Comparison of ENCODE assay signal across 8 cellular contexts in the genomic region with DNA sequence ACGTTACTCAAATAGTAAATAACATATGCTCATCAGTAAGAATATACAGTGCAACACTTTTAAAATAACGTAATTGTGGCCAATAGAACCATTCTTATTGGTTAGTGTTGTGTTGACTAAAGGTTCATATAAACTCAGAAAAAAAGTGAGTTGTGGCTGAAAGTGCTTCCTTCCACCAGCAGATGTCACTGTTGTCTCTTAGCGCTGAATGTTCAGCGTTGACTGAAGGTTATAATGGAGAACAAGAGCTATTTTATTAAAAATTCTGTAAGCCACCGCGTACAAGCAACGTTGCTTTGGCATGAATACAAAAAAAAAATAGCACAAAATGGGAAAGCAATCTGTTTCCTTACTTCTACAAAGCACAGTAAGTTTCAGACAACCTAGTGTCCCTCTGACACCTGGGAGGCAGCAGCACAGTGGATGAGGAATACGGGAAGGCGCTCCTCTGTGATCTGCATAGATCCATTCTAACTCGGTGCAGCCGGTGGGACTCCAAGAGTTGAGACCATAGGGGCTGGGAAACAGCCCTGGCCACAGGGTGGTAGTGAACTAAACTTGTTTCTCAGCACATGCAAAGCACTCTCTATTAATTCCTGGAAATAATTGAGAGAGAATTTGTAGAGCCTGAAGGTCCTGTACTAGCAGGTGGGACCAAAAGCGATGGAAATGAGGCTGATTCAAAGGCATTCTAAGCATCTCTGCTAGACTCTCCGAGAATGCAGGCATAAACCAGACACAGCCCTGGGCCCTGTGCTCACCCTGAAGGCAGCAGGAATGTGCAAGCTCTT. TPM values are rescaled to one million over a fixed set of nuclear protein-coding genes. Genes with fewer than 3 reads are reported as not detected.
DNase-seq lines count a peak whose midpoint lies in the region; ATAC-seq and TF ChIP-seq lines count a peak whose summit lies in the region.

No MANE protein-coding gene starts in this region.

- no peak overlapping the region for H3K27ac Mint-ChIP-seq in GM23338
- no peak overlapping the region for H3K27ac Mint-ChIP-seq in type B pancreatic cell

- peak; percentile 31 for DNase-seq in activated naive CD4-positive, alpha-beta T cell treated with Interleukin-2 at 50 U/mL for 16 hours
- no peak for DNase-seq in activated naive CD4-positive, alpha-beta T cell (lab: John Stamatoyannopoulos, UW)
- DNase-seq in GM23338 (ENCODE audit: low spot score), result peak; percentile 75
- DNase-seq in Karpas-422, result peak; percentile 76
- peak; percentile 20 for DNase-seq in SK-N-MC (ENCODE audit: low read depth, low spot score)
- peak; percentile 12 for DNase-seq in effector CD4-positive, alpha-beta T cell
- DNase-seq in lung microvascular endothelial cell (ENCODE audit: low read depth in 2 of 2), result peak; percentile 67 to 76
- no peak for DNase-seq in type B pancreatic cell (ENCODE audit: extremely low spot score, unreplicated experiment)

- H3K4me2 ChIP-seq in GM23338 (peak overlapping the region; percentile 63), Karpas-422 (ENCODE audit: low read depth, low read length, poor library complexity, severe bottlenecking) (no peak overlapping the region)

- no peaks in the 10 kb centered on the region for H3F3A ChIP-seq in GM23338 (replicated peaks; ENCODE audit: low read depth)

- H3K27ac ChIP-seq in GM23338 (ENCODE audit: low read depth), result no peak overlapping the region
- no peak overlapping the region for H3K27ac ChIP-seq in Karpas-422 (ENCODE audit: low read length)
- H3K27ac ChIP-seq in SK-N-MC, result no peak overlapping the region

- TF ChIP-seq CTCF in GM23338 (conservative IDR thresholded peaks at IDR 0.05; ENCODE audit: low read depth in 2 of 2) (peak; percentile 84 to 95), type B pancreatic cell (conservative IDR thresholded peaks at IDR 0.05) (peak; percentile 96)

- H4K20me1 ChIP-seq in GM23338 (replicated peaks; ENCODE audit: insufficient read depth) (no peaks in the 10 kb centered on the region), Karpas-422 (ENCODE audit: insufficient read depth, low read depth, low read length) (no peaks in the 10 kb centered on the region)

- 0 out of 2 replicates have a peak overlapping the region, but pooled peaks have one; percentile 3 for H2AFZ ChIP-seq in GM23338
- H2AFZ ChIP-seq in Karpas-422 (ENCODE audit: low read length), result no peak overlapping the region

- peak; percentile 98 for ATAC-seq in GM23338

- H3K9me3 Mint-ChIP-seq in GM23338 (no peaks in the 10 kb centered on the region), type B pancreatic cell (no peaks in the 10 kb centered on the region)

- H3K4me3 Mint-ChIP-seq in GM23338 (peak overlapping the region; percentile 52; the same call in 2 of the 3 replicates), type B pancreatic cell (peak overlapping the region; percentile 74)

- H3K9me3 ChIP-seq in Karpas-422 (ENCODE audit: low read length), result no peaks in the 10 kb centered on the region
- H3K9me3 ChIP-seq in SK-N-MC (ENCODE audit: low read depth, low read length), result no peaks in the 10 kb centered on the region

- H3K4me1 Mint-ChIP-seq in GM23338 (peaks cover 6% of the 10 kb centered on the region; the same call in 2 of the 3 replicates), type B pancreatic cell (ENCODE audit: unreplicated experiment) (no peaks in the 10 kb centered on the region)

- H3K27me3 ChIP-seq in GM23338 (ENCODE audit: insufficient read depth), result no peaks in the 10 kb centered on the region
- peaks cover 3% of the 10 kb centered on the region; the same call in 1 of the 2 replicates for H3K27me3 ChIP-seq in Karpas-422 (ENCODE audit: low read length)

- H3K27me3 Mint-ChIP-seq in GM23338 (ENCODE audit: insufficient read depth, low read depth, poor library complexity) (no peaks in the 10 kb centered on the region), type B pancreatic cell (peaks cover 21% of the 10 kb centered on the region)

- peak overlapping the region; percentile 37; the same call in 1 of the 2 replicates for H3K4me3 ChIP-seq in GM23338
- no peak overlapping the region for H3K4me3 ChIP-seq in Karpas-422 (ENCODE audit: low read length)
- H3K4me3 ChIP-seq in SK-N-MC, result peak overlapping the region; percentile 42

- H3K9me2 ChIP-seq in GM23338 (ENCODE audit: insufficient read depth) (no peaks in the 10 kb centered on the region), Karpas-422 (replicated peaks; ENCODE audit: insufficient read depth, low read length) (no peaks in the 10 kb centered on the region)

- H3K9ac ChIP-seq in Karpas-422 (ENCODE audit: low read length) (no peak overlapping the region), SK-N-MC (ENCODE audit: insufficient read length) (no peak overlapping the region)

- H3K36me3 ChIP-seq in GM23338 (ENCODE audit: insufficient read depth), result no peaks in the 10 kb centered on the region
- no peaks in the 10 kb centered on the region for H3K36me3 ChIP-seq in Karpas-422 (ENCODE audit: insufficient read depth, low read length)
- no peaks in the 10 kb centered on the region for H3K36me3 ChIP-seq in SK-N-MC (ENCODE audit: insufficient read depth, low read length)

- H3K79me2 ChIP-seq in GM23338 (replicated peaks; ENCODE audit: insufficient read depth) (no peaks in the 10 kb centered on the region), Karpas-422 (ENCODE audit: low read length) (no peaks in the 10 kb centered on the region)

- H3K4me1 ChIP-seq in GM23338 (ENCODE audit: insufficient read depth) (no peaks in the 10 kb centered on the region), Karpas-422 (ENCODE audit: low read length) (no peaks in the 10 kb centered on the region)

- no peaks in the 10 kb centered on the region for H3K36me3 Mint-ChIP-seq in GM23338 (ENCODE audit: low read depth)
- no peaks in the 10 kb centered on the region for H3K36me3 Mint-ChIP-seq in type B pancreatic cell

TF ChIP-seq in GM23338, 12 proteins besides CTCF, POLR2A, EP300 and RAD21 (continues in another document):
- TF ChIP-seq JUNB (IDR thresholded peaks at IDR 0.05; ENCODE audit: unreplicated experiment), result no peak
- TF ChIP-seq, protein P1, sequence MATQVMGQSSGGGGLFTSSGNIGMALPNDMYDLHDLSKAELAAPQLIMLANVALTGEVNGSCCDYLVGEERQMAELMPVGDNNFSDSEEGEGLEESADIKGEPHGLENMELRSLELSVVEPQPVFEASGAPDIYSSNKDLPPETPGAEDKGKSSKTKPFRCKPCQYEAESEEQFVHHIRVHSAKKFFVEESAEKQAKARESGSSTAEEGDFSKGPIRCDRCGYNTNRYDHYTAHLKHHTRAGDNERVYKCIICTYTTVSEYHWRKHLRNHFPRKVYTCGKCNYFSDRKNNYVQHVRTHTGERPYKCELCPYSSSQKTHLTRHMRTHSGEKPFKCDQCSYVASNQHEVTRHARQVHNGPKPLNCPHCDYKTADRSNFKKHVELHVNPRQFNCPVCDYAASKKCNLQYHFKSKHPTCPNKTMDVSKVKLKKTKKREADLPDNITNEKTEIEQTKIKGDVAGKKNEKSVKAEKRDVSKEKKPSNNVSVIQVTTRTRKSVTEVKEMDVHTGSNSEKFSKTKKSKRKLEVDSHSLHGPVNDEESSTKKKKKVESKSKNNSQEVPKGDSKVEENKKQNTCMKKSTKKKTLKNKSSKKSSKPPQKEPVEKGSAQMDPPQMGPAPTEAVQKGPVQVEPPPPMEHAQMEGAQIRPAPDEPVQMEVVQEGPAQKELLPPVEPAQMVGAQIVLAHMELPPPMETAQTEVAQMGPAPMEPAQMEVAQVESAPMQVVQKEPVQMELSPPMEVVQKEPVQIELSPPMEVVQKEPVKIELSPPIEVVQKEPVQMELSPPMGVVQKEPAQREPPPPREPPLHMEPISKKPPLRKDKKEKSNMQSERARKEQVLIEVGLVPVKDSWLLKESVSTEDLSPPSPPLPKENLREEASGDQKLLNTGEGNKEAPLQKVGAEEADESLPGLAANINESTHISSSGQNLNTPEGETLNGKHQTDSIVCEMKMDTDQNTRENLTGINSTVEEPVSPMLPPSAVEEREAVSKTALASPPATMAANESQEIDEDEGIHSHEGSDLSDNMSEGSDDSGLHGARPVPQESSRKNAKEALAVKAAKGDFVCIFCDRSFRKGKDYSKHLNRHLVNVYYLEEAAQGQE (IDR thresholded peaks at IDR 0.05; ENCODE audit: unreplicated experiment), result no peak
- no peak for TF ChIP-seq CREB1 (CRISPR knock-in tag; IDR thresholded peaks at IDR 0.05; ENCODE audit: low read depth)
- no peak for TF ChIP-seq EZH2 (IDR thresholded peaks at IDR 0.05; ENCODE audit: low read depth, unreplicated experiment)
- no peak for TF ChIP-seq STAT1 (IDR thresholded peaks at IDR 0.05; ENCODE audit: unreplicated experiment)
- no peak for TF ChIP-seq ZNF114 (CRISPR knock-in tag; IDR thresholded peaks at IDR 0.05)
- TF ChIP-seq EZH2phosphoT487 (IDR thresholded peaks at IDR 0.05; ENCODE audit: unreplicated experiment), result no peak
- TF ChIP-seq NANOG (IDR thresholded peaks at IDR 0.05; ENCODE audit: borderline replicate concordance), result no peak
- TF ChIP-seq POLR2AphosphoS5 (IDR thresholded peaks at IDR 0.05; ENCODE audit: low read depth), result no peak
- no peak for TF ChIP-seq ZNF331 (CRISPR knock-in tag; IDR thresholded peaks at IDR 0.05; ENCODE audit: low read depth)

RNA-seq across cellular contexts. Expression of a gene that starts 23.9 kb away (rescaled TPM):
- 0.80 and 0.93 TPM in 2 replicates for total RNA-seq in GM23338 (2014; rRNA removed; shearing (Covaris generic))
- polyA plus RNA-seq in GM23338 (2016; fragmentation: Nextera tagmentation; extraction: Ambion mirVana), result 0.16 and 0.29 TPM in 2 replicates
- not detected in 2 replicates for total RNA-seq in Karpas-422 (2014; rRNA removed; shearing (Covaris generic); ENCODE audit: low replicate concordance)
- total RNA-seq in lung microvascular endothelial cell (not detected in 2 replicates), type B pancreatic cell (ENCODE audit: low replicate concordance) (0.80 and 3.9 TPM in 2 replicates)

Comparison
In these comparisons a context has a peak if more than half of its experiments do, and no peak if none do; other contexts are left out.
1. DNase-seq: peak in activated naive CD4-positive, alpha-beta T cell treated with Interleukin-2 at 50 U/mL for 16 hours (single experiment), GM23338 (single experiment), Karpas-422 (single experiment), SK-N-MC (single experiment), effector CD4-positive, alpha-beta T cell (single experiment) and lung microvascular endothelial cell (2 of 2); none in activated naive CD4-positive, alpha-beta T cell (0 of 4) and type B pancreatic cell (single experiment).